In the genomic region with DNA sequence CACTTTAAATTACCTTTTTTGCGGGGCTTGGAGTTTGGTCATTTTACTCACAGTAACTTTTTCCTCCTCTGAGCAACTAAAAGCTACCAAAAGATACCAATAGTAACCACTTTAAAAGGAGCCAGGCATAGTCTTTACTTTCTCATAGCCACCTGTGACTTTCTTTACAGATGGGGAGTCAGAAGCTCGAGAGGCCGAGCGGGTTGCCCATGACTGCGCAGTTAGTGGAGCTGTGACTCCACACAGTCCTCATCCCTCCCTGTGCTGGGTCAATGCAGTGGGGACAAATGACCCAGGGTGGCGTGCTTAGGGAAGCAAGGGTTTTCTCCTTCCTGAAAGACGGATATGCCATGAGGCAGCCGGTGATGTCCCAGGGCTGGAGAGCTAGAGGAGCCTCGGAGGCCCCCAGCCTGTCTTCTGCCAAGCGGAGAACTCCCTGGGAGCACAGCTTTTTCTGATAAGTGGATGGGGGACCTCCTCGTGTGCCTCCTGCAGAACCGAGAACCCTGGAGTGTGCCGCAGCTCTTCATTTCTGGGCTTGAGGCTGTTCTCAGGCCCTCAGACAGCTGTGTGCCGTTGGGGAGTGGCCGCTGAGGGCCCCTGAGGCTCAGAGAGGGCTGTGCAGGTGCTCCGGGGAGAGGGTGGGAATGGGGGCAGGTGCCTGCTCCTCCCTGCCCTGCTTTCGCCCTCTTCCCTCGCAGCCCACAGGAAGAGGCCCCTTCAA, we compare ENCODE assay signal across 1 cellular context.
TF ChIP-seq lines count a peak whose summit lies in the region.

No MANE protein-coding gene starts in this region.

TF ChIP-seq in SK-N-SH treated with all-trans-retinoic acid at 6 μM for 48 hours, 23 proteins besides CTCF, POLR2A, EP300 and RAD21 (continued from another document):
- no peak for TF ChIP-seq ZC3H10 (CRISPR knock-in tag; IDR thresholded peaks at IDR 0.05)
- no peak for TF ChIP-seq ESRRG (CRISPR knock-in tag; IDR thresholded peaks at IDR 0.05)
- TF ChIP-seq, protein P1, sequence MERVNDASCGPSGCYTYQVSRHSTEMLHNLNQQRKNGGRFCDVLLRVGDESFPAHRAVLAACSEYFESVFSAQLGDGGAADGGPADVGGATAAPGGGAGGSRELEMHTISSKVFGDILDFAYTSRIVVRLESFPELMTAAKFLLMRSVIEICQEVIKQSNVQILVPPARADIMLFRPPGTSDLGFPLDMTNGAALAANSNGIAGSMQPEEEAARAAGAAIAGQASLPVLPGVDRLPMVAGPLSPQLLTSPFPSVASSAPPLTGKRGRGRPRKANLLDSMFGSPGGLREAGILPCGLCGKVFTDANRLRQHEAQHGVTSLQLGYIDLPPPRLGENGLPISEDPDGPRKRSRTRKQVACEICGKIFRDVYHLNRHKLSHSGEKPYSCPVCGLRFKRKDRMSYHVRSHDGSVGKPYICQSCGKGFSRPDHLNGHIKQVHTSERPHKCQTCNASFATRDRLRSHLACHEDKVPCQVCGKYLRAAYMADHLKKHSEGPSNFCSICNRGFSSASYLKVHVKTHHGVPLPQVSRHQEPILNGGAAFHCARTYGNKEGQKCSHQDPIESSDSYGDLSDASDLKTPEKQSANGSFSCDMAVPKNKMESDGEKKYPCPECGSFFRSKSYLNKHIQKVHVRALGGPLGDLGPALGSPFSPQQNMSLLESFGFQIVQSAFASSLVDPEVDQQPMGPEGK (CRISPR knock-in tag; IDR thresholded peaks at IDR 0.05; ENCODE audit: borderline replicate concordance): no peak
- no peak for TF ChIP-seq CSDC2 (CRISPR knock-in tag; IDR thresholded peaks at IDR 0.05)
- TF ChIP-seq, protein P2, sequence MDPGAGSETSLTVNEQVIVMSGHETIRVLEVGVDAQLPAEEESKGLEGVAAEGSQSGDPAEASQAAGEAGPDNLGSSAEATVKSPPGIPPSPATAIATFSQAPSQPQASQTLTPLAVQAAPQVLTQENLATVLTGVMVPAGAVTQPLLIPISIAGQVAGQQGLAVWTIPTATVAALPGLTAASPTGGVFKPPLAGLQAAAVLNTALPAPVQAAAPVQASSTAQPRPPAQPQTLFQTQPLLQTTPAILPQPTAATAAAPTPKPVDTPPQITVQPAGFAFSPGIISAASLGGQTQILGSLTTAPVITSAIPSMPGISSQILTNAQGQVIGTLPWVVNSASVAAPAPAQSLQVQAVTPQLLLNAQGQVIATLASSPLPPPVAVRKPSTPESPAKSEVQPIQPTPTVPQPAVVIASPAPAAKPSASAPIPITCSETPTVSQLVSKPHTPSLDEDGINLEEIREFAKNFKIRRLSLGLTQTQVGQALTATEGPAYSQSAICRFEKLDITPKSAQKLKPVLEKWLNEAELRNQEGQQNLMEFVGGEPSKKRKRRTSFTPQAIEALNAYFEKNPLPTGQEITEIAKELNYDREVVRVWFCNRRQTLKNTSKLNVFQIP (CRISPR knock-in tag; IDR thresholded peaks at IDR 0.05; ENCODE audit: borderline replicate concordance, low read depth): no peak
- TF ChIP-seq ZFP30 (CRISPR knock-in tag; IDR thresholded peaks at IDR 0.05): no peak
- TF ChIP-seq, protein P3, sequence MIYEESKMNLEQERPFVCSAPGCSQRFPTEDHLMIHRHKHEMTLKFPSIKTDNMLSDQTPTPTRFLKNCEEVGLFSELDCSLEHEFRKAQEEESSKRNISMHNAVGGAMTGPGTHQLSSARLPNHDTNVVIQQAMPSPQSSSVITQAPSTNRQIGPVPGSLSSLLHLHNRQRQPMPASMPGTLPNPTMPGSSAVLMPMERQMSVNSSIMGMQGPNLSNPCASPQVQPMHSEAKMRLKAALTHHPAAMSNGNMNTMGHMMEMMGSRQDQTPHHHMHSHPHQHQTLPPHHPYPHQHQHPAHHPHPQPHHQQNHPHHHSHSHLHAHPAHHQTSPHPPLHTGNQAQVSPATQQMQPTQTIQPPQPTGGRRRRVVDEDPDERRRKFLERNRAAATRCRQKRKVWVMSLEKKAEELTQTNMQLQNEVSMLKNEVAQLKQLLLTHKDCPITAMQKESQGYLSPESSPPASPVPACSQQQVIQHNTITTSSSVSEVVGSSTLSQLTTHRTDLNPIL (CRISPR knock-in tag; IDR thresholded peaks at IDR 0.05; ENCODE audit: low read depth): no peak
